ENCODE assay signal across 1 cellular context in the genomic region with DNA sequence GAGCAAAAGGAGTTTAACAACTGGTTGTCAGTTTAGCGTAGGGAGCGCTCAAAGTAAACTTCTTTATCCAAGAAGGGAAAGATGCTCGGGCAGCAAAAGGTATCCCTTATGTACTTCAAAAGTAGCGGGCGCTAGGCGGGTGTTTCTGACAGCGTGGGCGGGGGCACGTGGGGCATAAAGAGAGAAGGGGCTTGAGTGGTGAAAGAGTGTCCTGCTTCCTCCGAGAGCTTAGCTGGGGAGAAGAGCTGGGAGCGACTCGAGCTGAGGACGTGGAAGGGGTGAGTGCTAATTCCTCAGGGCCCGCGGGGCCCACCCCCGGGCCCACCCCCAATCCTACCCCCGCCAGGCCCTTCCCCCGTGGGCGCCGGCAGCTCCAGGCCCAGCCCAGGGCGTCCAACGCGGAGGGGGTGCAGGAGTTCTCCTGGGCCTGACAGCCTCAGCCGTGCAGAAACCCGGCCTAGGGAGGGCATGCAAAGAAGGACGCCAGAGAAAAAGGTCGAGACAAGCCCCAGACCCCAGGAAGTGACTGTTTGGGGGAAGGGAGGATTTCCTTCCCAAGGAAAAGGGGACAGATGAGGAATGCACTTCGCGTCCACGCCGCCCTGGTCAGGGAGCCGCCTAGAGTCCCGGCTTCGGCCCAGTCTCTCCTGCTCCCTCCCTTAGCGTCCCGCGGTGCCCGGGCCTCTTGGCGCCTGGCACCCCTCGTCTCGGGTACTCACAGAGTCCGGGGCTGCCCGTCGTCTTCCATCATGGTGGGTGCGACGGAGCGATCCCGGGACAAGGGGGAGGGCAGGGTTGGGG.
TF ChIP-seq lines count a peak whose summit lies in the region.

No MANE protein-coding gene starts in this region.

TF ChIP-seq in HEK293T, 16 proteins besides CTCF, POLR2A, EP300 and RAD21:
- TF ChIP-seq L3MBTL2 (conservative IDR thresholded peaks at IDR 0.05) (peak; percentile 54), LEF1 (IDR thresholded peaks at IDR 0.05; ENCODE audit: borderline replicate concordance) (no peak)
TF ChIP-seq in HEK293T: peak in this region for 1.
